ENCODE assay signal across 12 cellular contexts in genomic region chr13:28540612-28541011, GRCh38. TPM values are rescaled to one million over a fixed set of nuclear protein-coding genes. Genes with fewer than 3 reads are reported as not detected.
A peak's percentile ranks its signal among the peaks of the same experiment; 100 is the strongest.
DNase-seq lines count a peak whose midpoint lies in the region; ATAC-seq lines count a peak whose summit lies in the region.
"Had no signal": no experiment of that assay in that cellular context is flagged by ENCODE, and none has a peak within 500 bp of the region (broad histone marks: within the 10 kb centered on the region; RNA-seq: fewer than 3 reads in every experiment).

No MANE protein-coding gene starts in this region.

- peak; percentile 80 for ATAC-seq in GM21825 (IDR thresholded peaks at IDR 0.05; ENCODE audit: unreplicated experiment)

- no peaks in the 10 kb centered on the region for H3K9me3 ChIP-seq in effector memory CD4-positive, alpha-beta T cell (ENCODE audit: control insufficient read depth, low read length)

- H3K4me1 ChIP-seq in effector memory CD4-positive, alpha-beta T cell (ENCODE audit: control insufficient read depth, insufficient read depth, low read length, poor library complexity, severe bottlenecking), result no peaks in the 10 kb centered on the region

- peaks cover 9% of the 10 kb centered on the region for H3K27me3 ChIP-seq in effector memory CD4-positive, alpha-beta T cell (replicated peaks; ENCODE audit: control insufficient read depth, insufficient read depth, low read length, poor library complexity, severe bottlenecking)

- peaks cover 1% of the 10 kb centered on the region for H3K36me3 Mint-ChIP-seq in activated naive CD4-positive, alpha-beta T cell treated with anti-CD3 and anti-CD28 coated beads for 36 hours (ENCODE audit: low read depth)

- peaks cover 5% of the 10 kb centered on the region for H3K27me3 Mint-ChIP-seq in activated naive CD4-positive, alpha-beta T cell treated with anti-CD3 and anti-CD28 coated beads for 36 hours (ENCODE audit: low read depth)

- no peak overlapping the region for H3K4me3 Mint-ChIP-seq in activated naive CD4-positive, alpha-beta T cell treated with anti-CD3 and anti-CD28 coated beads for 36 hours

- no peak overlapping the region for H3K4me3 ChIP-seq in effector memory CD4-positive, alpha-beta T cell (ENCODE audit: insufficient read depth, low read depth, low read length, poor library complexity, severe bottlenecking)

- H3K27ac ChIP-seq in effector memory CD4-positive, alpha-beta T cell (ENCODE audit: insufficient read depth, low read length, poor library complexity, severe bottlenecking), result no peak overlapping the region

- no peaks in the 10 kb centered on the region for H3K36me3 ChIP-seq in effector memory CD4-positive, alpha-beta T cell (ENCODE audit: control insufficient read depth, insufficient read depth, low read length)

- CTCF ChIA-PET in activated naive CD4-positive, alpha-beta T cell treated with anti-CD3 and anti-CD28 coated beads for 36 hours (lab: Charles Lee), result interaction anchor here (0.6 to 0.7 kb wide), 2 partner anchors 29 to 126 kb away, joined by 3 to 4 read pairs; no protein-coding TSS in a partner anchor

- DNase-seq in activated naive CD4-positive, alpha-beta T cell treated with anti-CD3 and anti-CD28 coated beads for 36 hours, result peak; percentile 27
- no peak for DNase-seq in activated naive CD4-positive, alpha-beta T cell treated with anti-CD3 and anti-CD28 coated beads, Interleukin-2, amount 50 U/mL, for 16 hours
- DNase-seq in RPMI7951 (ENCODE audit: low read depth) (peak; percentile 26), NK-92 (lab: John Stamatoyannopoulos, UW; ENCODE audit: unreplicated experiment) (no peak), NCI-H446 treated with DMSO at 0.1 percent for 48 hours (lab: John Stamatoyannopoulos, UW) (no peak)
- peak; percentile 48 for DNase-seq in stimulated activated CD8-positive, alpha-beta memory T cell treated with anti-CD3 and anti-CD28 coated beads, Interleukin-4, amount 100 ng/mL, for 48 hours
- no peak for DNase-seq in effector memory CD4-positive, alpha-beta T cell
- DNase-seq: activated gamma-delta T cell treated with Interleukin-2 at 50 U/mL for 16 hours, caudate nucleus, mesenchymal stem cell, NCI-H187 had no signal

- peaks cover 23% of the 10 kb centered on the region for H3K4me1 Mint-ChIP-seq in activated naive CD4-positive, alpha-beta T cell treated with anti-CD3 and anti-CD28 coated beads for 36 hours (ENCODE audit: low read depth)

- H3K9me3 Mint-ChIP-seq in activated naive CD4-positive, alpha-beta T cell treated with anti-CD3 and anti-CD28 coated beads for 36 hours, result peaks cover 8% of the 10 kb centered on the region

- intact Hi-C loops in activated naive CD4-positive, alpha-beta T cell treated with anti-CD3 and anti-CD28 coated beads for 36 hours (cut with micrococcal nuclease), result loop anchor here (1.0 kb wide), 1 partner anchor 48 kb away; no protein-coding TSS in a partner anchor

- peak overlapping the region; percentile 82 for H3K27ac Mint-ChIP-seq in activated naive CD4-positive, alpha-beta T cell treated with anti-CD3 and anti-CD28 coated beads for 36 hours

RNA-seq across cellular contexts. Expression of gene FLT1, which starts 45.7 kb away (rescaled TPM):
- 10 to 100 TPM; 21.8 to 21.9 TPM for total RNA-seq in activated naive CD4-positive, alpha-beta T cell treated with anti-CD3 and anti-CD28 coated beads for 36 hours
- 6.2 and 7.4 TPM in 2 replicates for total RNA-seq in RPMI7951 (2014; rRNA removed; shearing (Covaris generic))

Comparison
In these comparisons a context has a peak if more than half of its experiments do, and no peak if none do; other contexts are left out.
1. DNase-seq: peak in activated naive CD4-positive, alpha-beta T cell treated with anti-CD3 and anti-CD28 coated beads for 36 hours (single experiment), RPMI7951 (single experiment) and stimulated activated CD8-positive, alpha-beta memory T cell treated with anti-CD3 and anti-CD28 coated beads, Interleukin-4, amount 100 ng/mL, for 48 hours (single experiment); none in activated naive CD4-positive, alpha-beta T cell treated with anti-CD3 and anti-CD28 coated beads, Interleukin-2, amount 50 U/mL, for 16 hours (single experiment), NK-92 (single experiment), NCI-H446 treated with DMSO at 0.1 percent for 48 hours (single experiment) and effector memory CD4-positive, alpha-beta T cell (0 of 3).